Comparison of ENCODE assay signal across 30 cellular contexts in the genomic region with DNA sequence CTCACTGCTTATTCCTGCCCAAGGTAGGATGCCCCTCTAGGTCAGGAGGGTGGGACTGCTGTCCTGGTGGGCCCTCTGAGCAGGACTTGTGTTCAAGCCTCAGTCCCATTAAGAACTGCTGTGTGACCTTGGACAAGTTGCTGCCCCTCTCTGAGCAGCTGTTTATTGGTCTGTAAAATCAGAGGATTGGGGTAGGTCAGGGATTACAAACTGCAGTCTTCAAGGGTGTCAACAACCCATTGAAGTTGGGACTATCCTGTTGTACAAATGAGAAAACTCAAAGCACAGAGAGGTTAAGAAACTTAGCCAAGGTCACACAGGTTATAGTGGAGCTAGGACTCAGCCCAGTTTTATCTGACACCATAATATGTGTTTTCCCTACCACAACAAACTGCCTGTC. TPM values are rescaled to one million over a fixed set of nuclear protein-coding genes. Genes with fewer than 3 reads are reported as not detected.
DNase-seq lines count a peak whose midpoint lies in the region; ATAC-seq, FAIRE-seq and TF ChIP-seq lines count a peak whose summit lies in the region.
"Had no signal": no experiment of that assay in that cellular context is flagged by ENCODE, and none has a peak within 500 bp of the region (broad histone marks: within the 10 kb centered on the region; RNA-seq: fewer than 3 reads in every experiment).

No MANE protein-coding gene starts in this region.

- H3K27ac Mint-ChIP-seq in stimulated activated naive CD8-positive, alpha-beta T cell treated with anti-CD3 and anti-CD28 coated beads, Interleukin-15, amount 100 ng/mL, for 72 hours: peak overlapping the region; percentile 31 to 46
- no peak overlapping the region for H3K27ac Mint-ChIP-seq in astrocyte (ENCODE audit: unreplicated experiment)
- H3K27ac Mint-ChIP-seq: activated T-cell treated with anti-CD3 and anti-CD28 coated beads, Interleukin-2, amount 50 U/mL, for 24 hours; CD4-positive, alpha-beta T cell had no signal

- peaks cover 94% of the 10 kb centered on the region for H3K79me2 ChIP-seq in astrocyte (ENCODE audit: insufficient read depth, low read length)
- peaks cover 98% of the 10 kb centered on the region for H3K79me2 ChIP-seq in osteoblast (ENCODE audit: insufficient read depth, low read length)

- H3K27ac ChIP-seq in astrocyte (ENCODE audit: low read depth, low read length) (no peak overlapping the region), osteoblast (ENCODE audit: low read depth, low read length) (peak overlapping the region; percentile 8), gastroesophageal sphincter (peak overlapping the region in 1 of 4 donors; percentile 7), tibial artery (no peak overlapping the region)
- H3K27ac ChIP-seq: colonic mucosa, Peyer's patch, SJSA1 had no signal

- no peak for TF ChIP-seq CTCF in astrocyte (IDR thresholded peaks at IDR 0.05; ENCODE audit: insufficient read depth, low read depth, low read length)
- TF ChIP-seq CTCF in osteoblast (IDR thresholded peaks at IDR 0.05; ENCODE audit: extremely low read depth, low read depth, low read length): no peak
- TF ChIP-seq CTCF in gastroesophageal sphincter (IDR thresholded peaks at IDR 0.05): no peak
- TF ChIP-seq CTCF in tibial artery (IDR thresholded peaks at IDR 0.05): no peak

- peaks cover 19% of the 10 kb centered on the region for H3K36me3 Mint-ChIP-seq in astrocyte (ENCODE audit: low read depth, unreplicated experiment)

- H3K4me2 ChIP-seq in astrocyte (ENCODE audit: low read length) (peak overlapping the region; percentile 13), osteoblast (ENCODE audit: insufficient read depth, low read length) (no peak overlapping the region)

- H3K36me3 ChIP-seq in astrocyte (ENCODE audit: insufficient read depth, low read length) (peaks cover 39% of the 10 kb centered on the region), osteoblast (ENCODE audit: insufficient read depth, low read length) (peaks cover 62% of the 10 kb centered on the region), gastroesophageal sphincter (peaks cover 0 to 84% of the 10 kb centered on the region in 2 donors), tibial artery (peaks cover 0 to 78% (median 49%) of the 10 kb centered on the region in 3 donors)
- H3K36me3 ChIP-seq: colonic mucosa had no signal

- H3K4me3 ChIP-seq in astrocyte (ENCODE audit: insufficient read depth, low read depth, low read length): no peak overlapping the region
- H3K4me3 ChIP-seq in osteoblast (ENCODE audit: insufficient read depth, low read length): no peak overlapping the region
- H3K4me3 ChIP-seq in gastroesophageal sphincter: no peak overlapping the region
- no peak overlapping the region for H3K4me3 ChIP-seq in tibial artery
- H3K4me3 ChIP-seq: colonic mucosa, Peyer's patch, SJSA1 had no signal

- H3K4me1 Mint-ChIP-seq in stimulated activated naive CD8-positive, alpha-beta T cell treated with anti-CD3 and anti-CD28 coated beads, Interleukin-15, amount 100 ng/mL, for 72 hours: peaks cover 9% of the 10 kb centered on the region
- H3K4me1 Mint-ChIP-seq in astrocyte (ENCODE audit: low read depth, unreplicated experiment): peaks cover 21% of the 10 kb centered on the region

- H4K20me1 ChIP-seq in astrocyte (ENCODE audit: insufficient read depth, low read length) (peaks cover 100% of the 10 kb centered on the region), osteoblast (ENCODE audit: insufficient read depth, low read length) (peaks cover 87% of the 10 kb centered on the region)

- no peak for ATAC-seq in stimulated activated naive CD8-positive, alpha-beta T cell treated with anti-CD3 and anti-CD28 coated beads, Interleukin-15, amount 100 ng/mL, for 72 hours
- no peak for ATAC-seq in stimulated activated naive CD8-positive, alpha-beta T cell treated with anti-CD3 and anti-CD28 coated beads, Interleukin-15, Interleukin-2, amounts not matched to agents 100 U/mL and 50 U/mL, for 24 hours
- ATAC-seq in gastroesophageal sphincter: no peak
- ATAC-seq: left lobe of liver had no signal

- H3K4me1 ChIP-seq in astrocyte (ENCODE audit: insufficient read depth, low read length): peaks cover 49% of the 10 kb centered on the region
- peaks cover 29% of the 10 kb centered on the region for H3K4me1 ChIP-seq in osteoblast (ENCODE audit: insufficient read depth, low read length)
- H3K4me1 ChIP-seq in gastroesophageal sphincter: peaks cover 0 to 76% (median 32%) of the 10 kb centered on the region in 3 donors
- H3K4me1 ChIP-seq in tibial artery: peaks cover 0 to 31% (median 23%) of the 10 kb centered on the region in 4 donors

- H3K9me3 ChIP-seq in astrocyte (ENCODE audit: insufficient read depth, low read depth, low read length): no peaks in the 10 kb centered on the region
- H3K9me3 ChIP-seq in osteoblast (ENCODE audit: low read depth, low read length): no peaks in the 10 kb centered on the region
- H3K9me3 ChIP-seq in gastroesophageal sphincter: no peaks in the 10 kb centered on the region
- no peaks in the 10 kb centered on the region for H3K9me3 ChIP-seq in tibial artery
- H3K9me3 ChIP-seq: colonic mucosa, Peyer's patch, SJSA1 had no signal

- H3K4me3 Mint-ChIP-seq in stimulated activated naive CD8-positive, alpha-beta T cell treated with anti-CD3 and anti-CD28 coated beads, Interleukin-15, amount 100 ng/mL, for 72 hours: no peak overlapping the region
- H3K4me3 Mint-ChIP-seq in astrocyte (ENCODE audit: unreplicated experiment): no peak overlapping the region
- H3K4me3 Mint-ChIP-seq: activated T-cell treated with anti-CD3 and anti-CD28 coated beads, Interleukin-2, amount 50 U/mL, for 24 hours; CD4-positive, alpha-beta T cell; nephron progenitor cell had no signal

- H2AFZ ChIP-seq in astrocyte (ENCODE audit: low read depth, low read length) (no peak overlapping the region), osteoblast (ENCODE audit: low read length) (no peak overlapping the region)

- DNase-seq in stimulated activated naive CD8-positive, alpha-beta T cell treated with anti-CD3 and anti-CD28 coated beads, Interleukin-15, amount 100 ng/mL, for 72 hours: no peak
- DNase-seq in stimulated activated naive CD8-positive, alpha-beta T cell treated with anti-CD3 and anti-CD28 coated beads, Interleukin-15, Interleukin-2, amounts not matched to agents 100 U/mL and 50 U/mL, for 24 hours: no peak
- DNase-seq in astrocyte (ENCODE audit: low read depth) (no peak), osteoblast (ENCODE audit: insufficient read length, low spot score, missing footprints) (no peak), tibial artery (no peak)
- no peak for DNase-seq in NK-92 treated with Interleukin-12 subunit alpha and Interleukin-12 subunit beta, amount 100 ng/mL, for 24 hours (lab: John Stamatoyannopoulos, UW)
- DNase-seq: activated CD4-positive, CD25-positive, alpha-beta regulatory T cell treated with anti-CD3 and anti-CD28 coated beads, Interleukin-2, amount 50 U/mL, for 72 hours; activated gamma-delta T cell treated with Interleukin-2 at 50 U/mL for 16 hours; activated T-cell treated with anti-CD3 and anti-CD28 coated beads, Interleukin-2, amount 50 U/mL, for 24 hours; CD4-positive, alpha-beta T cell; colonic mucosa; effector memory CD4-positive, alpha-beta T cell; EL; foreskin fibroblast; HCEC 1CT; hippocampal formation; immature natural killer cell; KG1; NCI-H1417 treated with DMSO at 0.1 percent for 48 hours; NCI-H510A treated with DMSO at 0.1 percent for 48 hours; nephron progenitor cell; Peyer's patch; posterior cingulate gyrus; stimulated activated CD8-positive, alpha-beta memory T cell treated with anti-CD3 and anti-CD28 coated beads, Interleukin-4, amount 100 ng/mL, for 48 hours; T-helper 1 cell had no signal

- TF ChIP-seq EP300 in gastroesophageal sphincter (IDR thresholded peaks at IDR 0.05): no peak

- no peak for FAIRE-seq in astrocyte (lab: Jason Lieb, UNC)
- FAIRE-seq: GM12892, TTC549 had no signal

- H3K9ac ChIP-seq in astrocyte (ENCODE audit: low read length): no peak overlapping the region

- no peaks in the 10 kb centered on the region for H3K27me3 Mint-ChIP-seq in stimulated activated naive CD8-positive, alpha-beta T cell treated with anti-CD3 and anti-CD28 coated beads, Interleukin-15, amount 100 ng/mL, for 72 hours
- no peaks in the 10 kb centered on the region for H3K27me3 Mint-ChIP-seq in astrocyte (ENCODE audit: low read depth, unreplicated experiment)
- H3K27me3 Mint-ChIP-seq: activated T-cell treated with anti-CD3 and anti-CD28 coated beads, Interleukin-2, amount 50 U/mL, for 24 hours; CD4-positive, alpha-beta T cell had no signal

- H3K27me3 ChIP-seq in astrocyte (ENCODE audit: insufficient read depth, low read length): no peaks in the 10 kb centered on the region
- no peaks in the 10 kb centered on the region for H3K27me3 ChIP-seq in osteoblast (ENCODE audit: insufficient read depth, low read length)
- no peaks in the 10 kb centered on the region for H3K27me3 ChIP-seq in gastroesophageal sphincter
- H3K27me3 ChIP-seq in tibial artery: no peaks in the 10 kb centered on the region
- H3K27me3 ChIP-seq: colonic mucosa, Peyer's patch, SJSA1 had no signal

- intact Hi-C loops in tibial artery (cut with DNase I; ENCODE audit: low total_unique reads): no loop called here

- TF ChIP-seq POLR2A in gastroesophageal sphincter (IDR thresholded peaks at IDR 0.05): no peak

- no peaks in the 10 kb centered on the region for H3K9me3 Mint-ChIP-seq in stimulated activated naive CD8-positive, alpha-beta T cell treated with anti-CD3 and anti-CD28 coated beads, Interleukin-15, amount 100 ng/mL, for 72 hours
- H3K9me3 Mint-ChIP-seq in astrocyte (ENCODE audit: unreplicated experiment): no peaks in the 10 kb centered on the region
- H3K9me3 Mint-ChIP-seq: activated T-cell treated with anti-CD3 and anti-CD28 coated beads, Interleukin-2, amount 50 U/mL, for 24 hours; CD4-positive, alpha-beta T cell; immature natural killer cell; nephron progenitor cell had no signal

RNA-seq across cellular contexts. Expression of a gene that starts 55.3 kb away (rescaled TPM):
- total RNA-seq in astrocyte (45.5 and 49.7 TPM in 2 replicates), osteoblast (40.9 and 50.4 TPM in 2 replicates), gastroesophageal sphincter (10 to 100 TPM; 36.3 to 79.2 (median 67.1) TPM)
